In the genomic region with DNA sequence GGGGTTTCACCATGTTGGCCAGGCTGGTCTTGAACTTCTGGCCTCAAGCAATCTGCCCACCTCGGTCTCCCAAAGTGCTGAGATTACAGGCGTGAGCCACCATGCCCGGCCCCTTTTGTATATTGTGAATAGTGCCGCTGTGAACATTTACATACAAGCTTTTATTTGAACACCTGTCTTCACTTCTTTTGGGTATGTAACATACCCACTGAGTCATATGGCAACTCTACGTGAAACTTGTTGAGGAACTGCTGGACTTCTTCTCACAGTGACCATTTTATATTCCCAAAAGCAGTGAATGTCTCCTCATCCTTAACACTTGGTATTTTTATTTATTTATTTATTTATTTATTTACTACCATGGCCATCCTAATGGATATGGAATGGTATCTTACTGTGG, we compare ENCODE assay signal across 19 cellular contexts. TPM values are rescaled to one million over a fixed set of nuclear protein-coding genes. Genes with fewer than 3 reads are reported as not detected.
DNase-seq lines count a peak whose midpoint lies in the region; ATAC-seq, FAIRE-seq and TF ChIP-seq lines count a peak whose summit lies in the region.
"Had no signal": no experiment of that assay in that cellular context is flagged by ENCODE, and none has a peak within 500 bp of the region (broad histone marks: within the 10 kb centered on the region; RNA-seq: fewer than 3 reads in every experiment).

No MANE protein-coding gene starts in this region.

- peaks cover 36% of the 10 kb centered on the region for H3K27me3 ChIP-seq in BLaER1
- H3K27me3 ChIP-seq in gastrocnemius medialis = peaks cover 0 to 3% (median 0%) of the 10 kb centered on the region in 3 donors
- H3K27me3 ChIP-seq in right cardiac atrium (ENCODE audit: control insufficient read depth, insufficient read depth) = no peaks in the 10 kb centered on the region

- H3K27ac ChIP-seq in BLaER1 = no peak overlapping the region
- peak overlapping the region; percentile 81 to 93 (median 86) for H3K27ac ChIP-seq in gastrocnemius medialis
- no peak overlapping the region for H3K27ac ChIP-seq in right cardiac atrium (ENCODE audit: low read length)
- H3K27ac ChIP-seq: 22Rv1; A549; BLaER1 treated with 17β-estradiol and CSF1 and Interleukin-3, amounts not matched to agents 10 nM and 100 nM had no signal

- intact Hi-C loops in gastrocnemius medialis (cut with DNase I; ENCODE audit: low total_unique reads) (loop anchor here (5.0 kb wide), 1 partner anchor 66 kb away; the partner anchor contains the start of genes DEAF1 and TMEM80), right cardiac atrium (cut with DNase I) (no loop called here)

- ATAC-seq in gastrocnemius medialis (no peak), right cardiac atrium (no peak), HG02884 (IDR thresholded peaks at IDR 0.05; ENCODE audit: unreplicated experiment) (no peak)
- ATAC-seq: A549; CD8-positive, alpha-beta T cell; HepG2 had no signal

- peaks cover 63% of the 10 kb centered on the region for H4K20me1 ChIP-seq in BLaER1

- DNase-seq in GM12891 (ENCODE audit: insufficient read length, low spot score) = no peak
- peak; percentile 48 for DNase-seq in NCI-H69 (lab: John Stamatoyannopoulos, UW)
- DNase-seq in gastrocnemius medialis = no peak
- DNase-seq in right cardiac atrium = no peak
- no peak for DNase-seq in AG08395 (ENCODE audit: low spot score)
- DNase-seq: Calu3; CD8-positive, alpha-beta T cell; H9; Karpas-422; KBM-7 had no signal

- no peak overlapping the region for H3K9ac ChIP-seq in BLaER1
- H3K9ac ChIP-seq: BLaER1 treated with 17β-estradiol and CSF1 and Interleukin-3, amounts not matched to agents 10 nM and 100 nM had no signal

- no peak for TF ChIP-seq CTCF in gastrocnemius medialis (IDR thresholded peaks at IDR 0.05 in 4 of 5, conservative IDR thresholded peaks at IDR 0.05 in 1 of 5)

- H3K9me3 ChIP-seq in BLaER1 (peaks cover 5% of the 10 kb centered on the region; the same call in 1 of the 2 replicates), gastrocnemius medialis (no peaks in the 10 kb centered on the region), right cardiac atrium (ENCODE audit: control insufficient read depth, low read length) (no peaks in the 10 kb centered on the region)
- H3K9me3 ChIP-seq: A549 had no signal

- 94% methylated on average over 5 of the region's 5 CpGs for WGBS in right cardiac atrium

- H3K4me1 ChIP-seq in BLaER1 (peaks cover 56% of the 10 kb centered on the region), gastrocnemius medialis (peaks cover 18 to 42% of the 10 kb centered on the region in 2 donors), right cardiac atrium (ENCODE audit: control insufficient read depth, insufficient read depth, low read length) (no peaks in the 10 kb centered on the region)

- TF ChIP-seq POLR2A in GM12891 (IDR thresholded peaks at IDR 0.05; ENCODE audit: low read depth, low read length) (no peak), gastrocnemius medialis (IDR thresholded peaks at IDR 0.05) (no peak)

- 0 out of 2 replicates have a peak overlapping the region, but pooled peaks have one; percentile 80 for H3K4me2 ChIP-seq in BLaER1
- H3K4me2 ChIP-seq: A549 had no signal

- H3K36me3 ChIP-seq in BLaER1 (no peaks in the 10 kb centered on the region), gastrocnemius medialis (no peaks in the 10 kb centered on the region)

- H3K4me3 ChIP-seq in BLaER1 = no peak overlapping the region
- H3K4me3 ChIP-seq in gastrocnemius medialis = no peak overlapping the region
- no peak overlapping the region for H3K4me3 ChIP-seq in right cardiac atrium (ENCODE audit: low read length)
- H3K4me3 ChIP-seq: A549; BLaER1 treated with 17β-estradiol and CSF1 and Interleukin-3, amounts not matched to agents 10 nM and 100 nM had no signal

- no peak for FAIRE-seq in GM12891 (lab: Jason Lieb, UNC)
- FAIRE-seq: A549, G401.6, H1, HepG2 had no signal

- in situ Hi-C loops in gastrocnemius medialis (cut with MboI; ENCODE audit: low sequenced_read_pairs in 4 of 4) = no loop called here

TF ChIP-seq in GM12891, 5 proteins besides CTCF, POLR2A, EP300 and RAD21:
- TF ChIP-seq POU2F2 (IDR thresholded peaks at IDR 0.05; ENCODE audit: low read depth, low read length) = no peak
- TF ChIP-seq PAX5 (IDR thresholded peaks at IDR 0.05; ENCODE audit: insufficient read depth, low read length, severe bottlenecking) = no peak
- TF ChIP-seq SPI1 (IDR thresholded peaks at IDR 0.05; ENCODE audit: low read depth, low read length) = peak; percentile 59
TF ChIP-seq in GM12891: peak in this region for 1.

RNA-seq across cellular contexts. Expression of gene SCT, which starts 3.9 kb away (rescaled TPM):
- polyA plus RNA-seq in GM12891 (2012; ENCODE audit: low read depth, missing spikeins) = not detected
- total RNA-seq in gastrocnemius medialis (not detected), right cardiac atrium (1 to 10 TPM in 2 of 4 donors, under 1 TPM in 1, not detected in 1; 0.79 to 1.2 (median 1.1) TPM)
- polyA plus RNA-seq in right cardiac atrium = not detected
- total RNA-seq: Calu3; CD8-positive, alpha-beta T cell; HepG2 had no signal
- polyA plus RNA-seq: A549, HepG2, IgD-negative memory B cell had no signal

RNA-seq across cellular contexts. Expression of gene CDHR5, which starts 6.1 kb away (rescaled TPM):
- polyA plus RNA-seq in GM12891 (2012; ENCODE audit: low read depth, missing spikeins) = 0.37 TPM
- total RNA-seq in gastrocnemius medialis (1 to 10 TPM in 1 of 4 donors, under 1 TPM in 1, not detected in 2; 0.95 to 1.8 TPM), right cardiac atrium (not detected)
- polyA plus RNA-seq in right cardiac atrium = 0.02 TPM
- total RNA-seq: CD8-positive, alpha-beta T cell; H1; H9 had no signal
- polyA plus RNA-seq: H1, IgD-negative memory B cell had no signal

RNA-seq across cellular contexts. Expression of gene DRD4, which starts 6.2 kb away (rescaled TPM):
- polyA plus RNA-seq in GM12891 (2012; ENCODE audit: low read depth, missing spikeins) = not detected
- total RNA-seq in gastrocnemius medialis (not detected), right cardiac atrium (1 to 10 TPM in 1 of 4 donors, under 1 TPM in 2, not detected in 1; 0.26 to 1.0 (median 0.29) TPM)
- polyA plus RNA-seq in right cardiac atrium = 0.14 TPM
- polyA plus RNA-seq: A549, IgD-negative memory B cell had no signal

RNA-seq across cellular contexts. Expression of gene IRF7, which starts 15.1 kb away (rescaled TPM):
- 57.8 TPM for polyA plus RNA-seq in GM12891 (2012; ENCODE audit: low read depth, missing spikeins)
- total RNA-seq in gastrocnemius medialis (10 to 100 TPM; 15.5 to 37.1 (median 26.3) TPM), right cardiac atrium (10 to 100 TPM in 3 of 4 donors, 1 to 10 TPM in 1; 9.4 to 19.2 (median 13.5) TPM)
- polyA plus RNA-seq in right cardiac atrium = 14.8 TPM
- total RNA-seq: HepG2 had no signal
- polyA plus RNA-seq: HepG2 had no signal

RNA-seq across cellular contexts. Expression of gene PHRF1, which starts 54.6 kb away (rescaled TPM):
- polyA plus RNA-seq in GM12891 (2012; ENCODE audit: low read depth, missing spikeins) = 12.5 TPM
- total RNA-seq in gastrocnemius medialis = 10 to 100 TPM in 3 of 4 donors, 1 to 10 TPM in 1; 9.2 to 22.6 (median 20.8) TPM
- 10 to 100 TPM; 18.2 to 20.8 (median 20.1) TPM for total RNA-seq in right cardiac atrium
- 17.0 TPM for polyA plus RNA-seq in right cardiac atrium

Comparison
In these comparisons a context has a peak if more than half of its experiments do, and no peak if none do; other contexts are left out.
1. H3K27ac ChIP-seq: peak in gastrocnemius medialis (4 of 4); none in BLaER1 (single experiment) and right cardiac atrium (single experiment).